8 cellular contexts compared by ENCODE assay signal in genomic region chr7:157138424-157139141, GRCh38. TPM values are rescaled to one million over a fixed set of nuclear protein-coding genes. Genes with fewer than 3 reads are reported as not detected.
A peak's percentile ranks its signal among the peaks of the same experiment; 100 is the strongest.
DNase-seq lines count a peak whose midpoint lies in the region; ATAC-seq, FAIRE-seq and TF ChIP-seq lines count a peak whose summit lies in the region.

Gene UBE3C, plus strand, starts transcription at chr7:157138926. Its CDS starts 347 bp downstream, at chr7:157139273.

- peak within 1 kb of the TSS; percentile 82 to 89 (median 85) for H3K4me3 Mint-ChIP-seq in nephron

- H3K27ac Mint-ChIP-seq in nephron = peak within 1 kb of the TSS; percentile 75 to 90 (median 88)

- H3K36me3 Mint-ChIP-seq in nephron (ENCODE audit: low read depth) = peaks cover 23% of the 10 kb centered on the region

- H3K9me3 Mint-ChIP-seq in nephron = no peaks in the 10 kb centered on the region

- peaks cover 39% of the 10 kb centered on the region for H3K4me1 Mint-ChIP-seq in nephron

- FAIRE-seq in H54 (lab: Jason Lieb, UNC) = no peak

- TF ChIP-seq CTCF in fibroblast of pulmonary artery (IDR thresholded peaks at IDR 0.05; ENCODE audit: low read length, missing control alignments) = no peak
- TF ChIP-seq CTCF in nephron (IDR thresholded peaks at IDR 0.05; ENCODE audit: unreplicated experiment in 3 of 3) = no peak

- peak within 1 kb of the TSS; percentile 71 for H3K4me3 ChIP-seq in fibroblast of pulmonary artery (replicated peaks; ENCODE audit: low read depth, low read length)

- peaks cover 4% of the 10 kb centered on the region for H3K27me3 Mint-ChIP-seq in nephron (ENCODE audit: low read depth)

- DNase-seq in EH (ENCODE audit: low read depth) = peak; percentile 85
- peak; percentile 97 for DNase-seq in H54 (ENCODE audit: insufficient read length, low spot score)
- peak; percentile 84 for DNase-seq in M059J (ENCODE audit: low read depth)
- DNase-seq in activated T-helper 9 cell treated with anti-CD3 and anti-CD28 coated beads, Interleukin-2, amount 50 U/mL, for 16 hours (ENCODE audit: low read depth) = peak; percentile 88
- peak; percentile 93 for DNase-seq in fibroblast of pulmonary artery (ENCODE audit: low read depth)
- DNase-seq in stimulated activated naive CD8-positive, alpha-beta T cell treated with anti-CD3 and anti-CD28 coated beads, Interleukin-15, Interleukin-2, amounts not matched to agents 100 U/mL and 50 U/mL, for 24 hours = peak; percentile 95

- ATAC-seq in stimulated activated naive CD8-positive, alpha-beta T cell treated with anti-CD3 and anti-CD28 coated beads, Interleukin-15, Interleukin-2, amounts not matched to agents 100 U/mL and 50 U/mL, for 24 hours = peak; percentile 91

- TF ChIP-seq POLR2A in H54 (IDR thresholded peaks at IDR 0.05; ENCODE audit: low read depth, low read length) (peak; percentile 87), Raji (IDR thresholded peaks at IDR 0.05; ENCODE audit: insufficient read depth, low read depth, low read length) (peak; percentile 74)

RNA-seq across cellular contexts. Expression of gene UBE3C, which starts in this region (rescaled TPM):
- 47.1 and 72.7 TPM in 2 replicates for total RNA-seq in M059J (2014; rRNA removed; shearing (Covaris generic))

Comparison
In these comparisons a context has a peak if more than half of its experiments do, and no peak if none do; other contexts are left out.
1. Peak in every context shown above with its lines: DNase-seq, ATAC-seq and H3K4me3 ChIP-seq.